ENCODE assay signal across 15 cellular contexts in the genomic region with DNA sequence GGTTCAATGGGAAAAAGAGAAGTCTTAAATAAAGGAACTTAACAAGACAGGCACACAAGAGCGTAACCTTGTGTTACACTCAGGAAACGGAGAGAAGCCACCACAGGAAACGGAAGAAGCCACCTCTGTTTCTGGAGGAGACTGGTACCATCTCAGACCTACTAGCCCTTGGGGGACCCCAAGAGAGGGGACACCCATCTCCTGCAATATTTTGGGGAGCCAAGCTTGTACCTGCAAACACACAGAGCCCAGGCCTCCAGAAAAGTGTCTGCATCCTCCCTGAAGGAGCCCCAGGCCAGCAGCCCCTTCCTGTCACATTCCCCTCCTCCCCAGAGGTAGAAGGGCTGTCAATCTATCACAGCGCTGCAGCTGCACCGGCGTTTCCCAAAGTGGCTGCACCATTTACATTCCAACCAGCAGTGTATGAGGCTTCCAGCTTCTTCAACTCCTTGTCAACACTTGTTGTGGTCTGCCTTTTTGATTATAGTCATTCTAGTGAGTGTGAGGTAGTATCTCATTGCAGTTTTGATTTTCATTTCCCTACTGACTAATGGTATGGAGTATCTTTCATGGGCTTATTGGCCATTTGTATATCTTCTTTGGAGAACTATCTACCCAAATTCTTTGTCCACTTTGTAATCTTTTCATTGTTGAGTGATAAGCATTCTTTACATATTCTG. TPM values are rescaled to one million over a fixed set of nuclear protein-coding genes. Genes with fewer than 3 reads are reported as not detected.
DNase-seq lines count a peak whose midpoint lies in the region; ATAC-seq and TF ChIP-seq lines count a peak whose summit lies in the region.
"Had no signal": no experiment of that assay in that cellular context is flagged by ENCODE, and none has a peak within 500 bp of the region (broad histone marks: within the 10 kb centered on the region; RNA-seq: fewer than 3 reads in every experiment).

No MANE protein-coding gene starts in this region.

- peaks cover 4% of the 10 kb centered on the region for H3K27me3 ChIP-seq in CD4-positive, CD25-positive, alpha-beta regulatory T cell (ENCODE audit: control insufficient read depth, insufficient read depth, low read length)
- H3K27me3 ChIP-seq in HL-60 (ENCODE audit: insufficient read depth, poor library complexity, severe bottlenecking): no peaks in the 10 kb centered on the region
- no peaks in the 10 kb centered on the region for H3K27me3 ChIP-seq in naive thymus-derived CD4-positive, alpha-beta T cell (ENCODE audit: control insufficient read depth in 2 of 2, insufficient read depth in 2 of 2, low read length in 2 of 2)
- peaks cover 0 to 24% (median 0%) of the 10 kb centered on the region in 3 donors for H3K27me3 ChIP-seq in gastrocnemius medialis
- H3K27me3 ChIP-seq in HAP-1 (ENCODE audit: low read depth): peaks cover 18% of the 10 kb centered on the region
- H3K27me3 ChIP-seq: cardiac muscle cell had no signal

- H3K9me3 ChIP-seq in CD4-positive, CD25-positive, alpha-beta regulatory T cell (ENCODE audit: control insufficient read depth in 2 of 2, low read length in 2 of 2): no peaks in the 10 kb centered on the region
- H3K9me3 ChIP-seq in naive thymus-derived CD4-positive, alpha-beta T cell (ENCODE audit: control insufficient read depth in 2 of 3, low read length in 3 of 3): no peaks in the 10 kb centered on the region
- H3K9me3 ChIP-seq in gastrocnemius medialis (no peaks in the 10 kb centered on the region), HAP-1 (no peaks in the 10 kb centered on the region)
- H3K9me3 ChIP-seq: Caco-2, esophagus muscularis mucosa, sigmoid colon, uterus had no signal

- peaks cover 5% of the 10 kb centered on the region for H3K4me1 ChIP-seq in CD4-positive, CD25-positive, alpha-beta regulatory T cell (ENCODE audit: control insufficient read depth, insufficient read depth, low read length, poor library complexity, severe bottlenecking)
- peaks cover 13 to 22% of the 10 kb centered on the region in 2 donors for H3K4me1 ChIP-seq in naive thymus-derived CD4-positive, alpha-beta T cell (ENCODE audit: control insufficient read depth in 2 of 2, insufficient read depth in 2 of 2, low read length in 2 of 2)
- H3K4me1 ChIP-seq in gastrocnemius medialis (no peaks in the 10 kb centered on the region), HAP-1 (no peaks in the 10 kb centered on the region)
- H3K4me1 ChIP-seq: Caco-2, esophagus muscularis mucosa, sigmoid colon, uterus had no signal

- peak overlapping the region; percentile 37 to 62 (median 54) for H3K27ac Mint-ChIP-seq in CD4-positive, CD25-positive, alpha-beta regulatory T cell
- peak overlapping the region in 7 of 9 donors; percentile 34 to 80 (median 62) for H3K27ac Mint-ChIP-seq in naive thymus-derived CD4-positive, alpha-beta T cell

- intact Hi-C loops in naive thymus-derived CD4-positive, alpha-beta T cell (cut with micrococcal nuclease): loop anchor here in 1 of 2 donors (10.0 kb wide), 1 partner anchor 47 kb away; no protein-coding TSS in a partner anchor
- intact Hi-C loops in gastrocnemius medialis (cut with DNase I; ENCODE audit: low total_unique reads): no loop called here

- peak overlapping the region; percentile 31 for H3K4me3 ChIP-seq in CD4-positive, CD25-positive, alpha-beta regulatory T cell (ENCODE audit: low read depth, low read length)
- H3K4me3 ChIP-seq in HL-60 (replicated peaks; ENCODE audit: insufficient read depth, low read length) (no peak overlapping the region), gastrocnemius medialis (no peak overlapping the region), HAP-1 (no peak overlapping the region)
- H3K4me3 ChIP-seq in naive thymus-derived CD4-positive, alpha-beta T cell (ENCODE audit: low read length): peak overlapping the region; percentile 8
- H3K4me3 ChIP-seq: cardiac muscle cell, esophagus muscularis mucosa, sigmoid colon, uterus had no signal

- CTCF ChIA-PET in naive thymus-derived CD4-positive, alpha-beta T cell (lab: Charles Lee): interaction anchor here (1.0 kb wide), 1 partner anchor 55 kb away, joined by 3 read pairs; no protein-coding TSS in a partner anchor

- H3K27me3 Mint-ChIP-seq in CD4-positive, CD25-positive, alpha-beta regulatory T cell: peaks cover 16% of the 10 kb centered on the region
- H3K27me3 Mint-ChIP-seq in naive thymus-derived CD4-positive, alpha-beta T cell: peaks cover 0 to 37% (median 7%) of the 10 kb centered on the region in 5 donors

- peak overlapping the region in 3 of 4 donors; percentile 5 to 62 (median 41) for H3K4me3 Mint-ChIP-seq in CD4-positive, CD25-positive, alpha-beta regulatory T cell
- peak overlapping the region; percentile 6 to 85 (median 74) for H3K4me3 Mint-ChIP-seq in naive thymus-derived CD4-positive, alpha-beta T cell

- H3K27ac ChIP-seq in CD4-positive, CD25-positive, alpha-beta regulatory T cell (ENCODE audit: insufficient read depth, low read length, poor library complexity, severe bottlenecking): no peak overlapping the region
- H3K27ac ChIP-seq in HL-60 (replicated peaks) (peak overlapping the region; percentile 49), gastrocnemius medialis (no peak overlapping the region), caudate nucleus (ENCODE audit: low read depth, low read length) (no peak overlapping the region)
- peak overlapping the region; percentile 39 for H3K27ac ChIP-seq in naive thymus-derived CD4-positive, alpha-beta T cell (ENCODE audit: low read depth, low read length)
- H3K27ac ChIP-seq: cardiac muscle cell, esophagus muscularis mucosa, sigmoid colon, uterus had no signal

- H3K4me1 Mint-ChIP-seq in CD4-positive, CD25-positive, alpha-beta regulatory T cell: peaks cover 0 to 32% (median 8%) of the 10 kb centered on the region in 4 donors
- peaks cover 26 to 78% (median 55%) of the 10 kb centered on the region in 7 donors for H3K4me1 Mint-ChIP-seq in naive thymus-derived CD4-positive, alpha-beta T cell

- peaks cover 0 to 2% (median 2%) of the 10 kb centered on the region in 7 donors for H3K9me3 Mint-ChIP-seq in CD4-positive, CD25-positive, alpha-beta regulatory T cell
- H3K9me3 Mint-ChIP-seq in naive thymus-derived CD4-positive, alpha-beta T cell: peaks cover 0 to 6% (median 0%) of the 10 kb centered on the region in 11 donors

- POLR2A ChIA-PET in naive thymus-derived CD4-positive, alpha-beta T cell (lab: Charles Lee): no interaction called here

- H3K36me3 Mint-ChIP-seq in CD4-positive, CD25-positive, alpha-beta regulatory T cell: no peaks in the 10 kb centered on the region
- H3K36me3 Mint-ChIP-seq in naive thymus-derived CD4-positive, alpha-beta T cell: peaks cover 0 to 10% (median 2%) of the 10 kb centered on the region in 5 donors

- in situ Hi-C loops in gastrocnemius medialis (cut with MboI; ENCODE audit: low sequenced_read_pairs in 4 of 4) (no loop called here), HAP-1 (cut with MboI; ENCODE audit: low sequenced_read_pairs) (no loop called here)

- DNase-seq in CD4-positive, CD25-positive, alpha-beta regulatory T cell: peak in 2 of 3 donors; percentile 20 to 59
- DNase-seq in HL-60 (ENCODE audit: low read depth in 1 of 2, low spot score in 1 of 2): peak in 1 of 2 experiments; percentile 81
- peak; percentile 76 for DNase-seq in UCSD-AML1 (lab: John Stamatoyannopoulos, UW; ENCODE audit: unreplicated experiment)
- DNase-seq in naive thymus-derived CD4-positive, alpha-beta T cell: peak in 4 of 9 donors; percentile 37 to 54 (median 42)
- no peak for DNase-seq in gastrocnemius medialis
- DNase-seq in HAP-1 (ENCODE audit: low spot score in 2 of 2): no peak
- DNase-seq in caudate nucleus (lab: John Stamatoyannopoulos, UW): no peak
- DNase-seq: Caco-2, NCI-H1417 treated with DMSO at 0.1 percent for 48 hours, NCI-H82, sigmoid colon, uterus had no signal

- no peaks in the 10 kb centered on the region for H3K36me3 ChIP-seq in CD4-positive, CD25-positive, alpha-beta regulatory T cell (ENCODE audit: control insufficient read depth, insufficient read depth, low read length)
- no peaks in the 10 kb centered on the region for H3K36me3 ChIP-seq in naive thymus-derived CD4-positive, alpha-beta T cell (ENCODE audit: control insufficient read depth in 2 of 3, insufficient read depth in 3 of 3, low read length in 3 of 3)
- no peaks in the 10 kb centered on the region for H3K36me3 ChIP-seq in gastrocnemius medialis
- no peaks in the 10 kb centered on the region for H3K36me3 ChIP-seq in HAP-1 (replicated peaks)
- H3K36me3 ChIP-seq: cardiac muscle cell, esophagus muscularis mucosa, sigmoid colon, uterus had no signal

- TF ChIP-seq CTCF in HL-60 (IDR thresholded peaks at IDR 0.05; ENCODE audit: insufficient read depth, low read length): no peak
- no peak for TF ChIP-seq CTCF in gastrocnemius medialis (IDR thresholded peaks at IDR 0.05 in 4 of 5, conservative IDR thresholded peaks at IDR 0.05 in 1 of 5)

- no peak for TF ChIP-seq POLR2A in gastrocnemius medialis (IDR thresholded peaks at IDR 0.05)

- ATAC-seq in CD4-positive, CD25-positive, alpha-beta regulatory T cell (ENCODE audit: low read depth in 2 of 2): peak in 1 of 2 donors; percentile 62
- peak; percentile 57 for ATAC-seq in naive thymus-derived CD4-positive, alpha-beta T cell
- ATAC-seq in gastrocnemius medialis (no peak), GM19452 (IDR thresholded peaks at IDR 0.05; ENCODE audit: unreplicated experiment) (no peak)

RNA-seq across cellular contexts. Expression of a gene that starts 23.0 kb away (rescaled TPM):
- total RNA-seq in CD4-positive, CD25-positive, alpha-beta regulatory T cell: not detected
- polyA plus RNA-seq in CD4-positive, CD25-positive, alpha-beta regulatory T cell: not detected
- total RNA-seq in naive thymus-derived CD4-positive, alpha-beta T cell: not detected
- not detected for polyA plus RNA-seq in naive thymus-derived CD4-positive, alpha-beta T cell
- not detected for total RNA-seq in gastrocnemius medialis
- total RNA-seq: Caco-2, sigmoid colon had no signal

Comparison
In these comparisons a context has a peak if more than half of its experiments do, and no peak if none do; other contexts are left out.
1. DNase-seq: peak in CD4-positive, CD25-positive, alpha-beta regulatory T cell (2 of 3) and UCSD-AML1 (single experiment); none in gastrocnemius medialis (0 of 2), HAP-1 (0 of 2) and caudate nucleus (0 of 61).
2. H3K27ac ChIP-seq: peak in HL-60 (single experiment) and naive thymus-derived CD4-positive, alpha-beta T cell (single experiment); none in CD4-positive, CD25-positive, alpha-beta regulatory T cell (single experiment), gastrocnemius medialis (0 of 4) and caudate nucleus (single experiment).
3. H3K4me3 ChIP-seq: peak in CD4-positive, CD25-positive, alpha-beta regulatory T cell (single experiment) and naive thymus-derived CD4-positive, alpha-beta T cell (single experiment); none in HL-60 (single experiment), gastrocnemius medialis (0 of 4) and HAP-1 (single experiment).